ENCODE assay signal across 22 cellular contexts in genomic region chr11:128592454-128592853, GRCh38. TPM values are rescaled to one million over a fixed set of nuclear protein-coding genes. Genes with fewer than 3 reads are reported as not detected.
DNase-seq lines count a peak whose midpoint lies in the region; ATAC-seq, FAIRE-seq and TF ChIP-seq lines count a peak whose summit lies in the region.
"Had no signal": no experiment of that assay in that cellular context is flagged by ENCODE, and none has a peak within 500 bp of the region (broad histone marks: within the 10 kb centered on the region; RNA-seq: fewer than 3 reads in every experiment).

No MANE protein-coding gene starts in this region.

- H3K23me2 ChIP-seq in H1 (ENCODE audit: low read depth, low read length): no peaks in the 10 kb centered on the region; the same call in 1 of the 2 replicates

- TF ChIP-seq RAD21 in IMR-90 (IDR thresholded peaks at IDR 0.05; ENCODE audit: low read length) (no peak), H1 (IDR thresholded peaks at IDR 0.05 in 1 of 2, conservative IDR thresholded peaks at IDR 0.05 in 1 of 2; ENCODE audit: low read depth in 2 of 2, low read length in 2 of 2) (no peak)

- no peaks in the 10 kb centered on the region for H3K9me1 ChIP-seq in IMR-90 (ENCODE audit: insufficient read depth, low read length)

- no peaks in the 10 kb centered on the region for H3K79me1 ChIP-seq in IMR-90 (ENCODE audit: low read depth in 1 of 2, low read length in 2 of 2)
- no peaks in the 10 kb centered on the region for H3K79me1 ChIP-seq in H1 (ENCODE audit: low read depth, low read length)
- no peaks in the 10 kb centered on the region for H3K79me1 ChIP-seq in neuronal stem cell (ENCODE audit: low read depth, low read length)

- dilution Hi-C loops in IMR-90 (cut with HindIII; ENCODE audit: low sequenced_read_pairs, unreplicated experiment): no loop called here

- CTCF ChIA-PET in IMR-90 (lab: Yijun Ruan, JAX) (no interaction called here), H1 (lab: Charles Lee; ENCODE audit: partially characterized antibody) (interaction anchor here (0.5 to 1.8 kb wide), 8 partner anchors 10 to 316 kb away, joined by 3 to 10 read pairs (median 4); no protein-coding TSS in a partner anchor)

- no peak overlapping the region for H2AK9ac ChIP-seq in IMR-90 (replicated peaks; ENCODE audit: low read depth, low read length, poor library complexity)

- H2BK15ac ChIP-seq in IMR-90 (ENCODE audit: low read depth, low read length) (no peak overlapping the region), H1 (ENCODE audit: low read length) (no peak overlapping the region), neuronal stem cell (ENCODE audit: low read length) (no peak overlapping the region)

- H3K27ac ChIP-seq in heart right ventricle: no peak overlapping the region
- no peak overlapping the region for H3K27ac ChIP-seq in IMR-90 (ENCODE audit: insufficient read depth, low read length)
- H3K27ac ChIP-seq in H1 (ENCODE audit: low read depth, low read length): no peak overlapping the region
- H3K27ac ChIP-seq in neuronal stem cell (replicated peaks; ENCODE audit: low read length): no peak overlapping the region
- H3K27ac ChIP-seq in ovary: no peak overlapping the region
- H3K27ac ChIP-seq: GM23248, RWPE1 had no signal

- no peak for FAIRE-seq in H1 (lab: Jason Lieb, UNC)
- FAIRE-seq: G401.6, GM12892, GM18507, K562 had no signal

- H2AK5ac ChIP-seq in IMR-90 (ENCODE audit: low read depth, low read length) (0 out of 2 replicates have a peak overlapping the region, but pooled peaks have one; percentile 9), H1 (ENCODE audit: low read depth, low read length) (no peak overlapping the region), neuronal stem cell (ENCODE audit: low read depth, low read length) (no peak overlapping the region)

- H3K23ac ChIP-seq in IMR-90 (ENCODE audit: low read depth, low read length) (no peak overlapping the region), H1 (ENCODE audit: insufficient read length) (no peak overlapping the region), neuronal stem cell (ENCODE audit: low read depth, low read length, poor library complexity) (no peak overlapping the region)

- H2BK20ac ChIP-seq in IMR-90 (ENCODE audit: low read depth, low read length) (no peak overlapping the region), H1 (ENCODE audit: low read length) (no peak overlapping the region)

- POLR2A ChIA-PET in IMR-90 (lab: Charles Lee; ENCODE audit: unreplicated experiment) (no interaction called here), H1 (lab: Charles Lee; ENCODE audit: partially characterized antibody) (interaction anchor here (1.1 to 1.5 kb wide), 2 partner anchors 10 to 14 kb away, joined by 3 to 6 read pairs; no protein-coding TSS in a partner anchor)

- no TSS peak for BruUV-seq in IMR-90 (replicated peaks; lab: Mats Ljungman, UMichigan)

- H4K5ac ChIP-seq in IMR-90 (ENCODE audit: low read depth, low read length): no peak overlapping the region
- H4K5ac ChIP-seq in H1 (ENCODE audit: insufficient read length, low read depth, low read length): no peak overlapping the region

- no peaks in the 10 kb centered on the region for H4K20me1 ChIP-seq in IMR-90 (ENCODE audit: insufficient read depth, low read length)
- H4K20me1 ChIP-seq in H1 (replicated peaks in 1 of 2; ENCODE audit: control insufficient read depth in 1 of 2, insufficient read depth in 2 of 2, low read length in 2 of 2): no peaks in the 10 kb centered on the region

- H3K27me3 ChIP-seq in heart right ventricle: no peaks in the 10 kb centered on the region
- peaks cover 2% of the 10 kb centered on the region; the same call in 1 of the 2 replicates for H3K27me3 ChIP-seq in IMR-90 (ENCODE audit: control insufficient read depth, insufficient read depth, low read length)
- H3K27me3 ChIP-seq in H1 (replicated peaks in 1 of 4; ENCODE audit: control insufficient read depth in 3 of 4, extremely low read depth in 1 of 4, insufficient read depth in 3 of 4, low read length in 3 of 4): no peaks in the 10 kb centered on the region; a peak in 1 of 7 replicates
- peaks cover 0 to 20% (median 0%) of the 10 kb centered on the region in 3 experiments for H3K27me3 ChIP-seq in neuronal stem cell (ENCODE audit: control insufficient read depth in 3 of 3, insufficient read depth in 3 of 3, low read depth in 1 of 3, low read length in 3 of 3)
- H3K27me3 ChIP-seq in ovary: no peaks in the 10 kb centered on the region
- H3K27me3 ChIP-seq: MG63 had no signal

- intact Hi-C loops in heart right ventricle (cut with DNase I) (no loop called here), cardiac septum (cut with DNase I) (no loop called here), IMR-90 (cut with micrococcal nuclease) (no loop called here), posterior vena cava (cut with DNase I) (no loop called here), ovary (cut with DNase I) (no loop called here)

- H3K4ac ChIP-seq in IMR-90 (ENCODE audit: low read depth, low read length): no peak overlapping the region
- H3K4ac ChIP-seq in H1 (replicated peaks; ENCODE audit: insufficient read length, low read depth, low read length): no peak overlapping the region
- no peak overlapping the region for H3K4ac ChIP-seq in neuronal stem cell (ENCODE audit: low read length)

- TF ChIP-seq POLR2A in IMR-90 (IDR thresholded peaks at IDR 0.05; ENCODE audit: low read depth, low read length): no peak
- no peak for TF ChIP-seq POLR2A in H1 (IDR thresholded peaks at IDR 0.05; ENCODE audit: control extremely low read depth in 1 of 2, low read depth in 2 of 2, low read length in 2 of 2)
- no peak for TF ChIP-seq POLR2A in ovary (IDR thresholded peaks at IDR 0.05)

- no peaks in the 10 kb centered on the region for H3K79me2 ChIP-seq in H1 (ENCODE audit: control insufficient read depth in 1 of 2, insufficient read depth in 2 of 2, low read length in 2 of 2)

- 34 to 39% methylated on average over 7 of the region's 7 CpGs for WGBS in heart right ventricle, 2 donors
- 83% methylated on average over 2 of the region's 7 CpGs; no CpG with 5 or more reads in 1 of the 2 experiments for WGBS in IMR-90 (ENCODE audit: extremely low coverage in 2 of 2, insufficient read length in 1 of 2), 2 experiments
- 69% methylated on average over 7 of the region's 7 CpGs; no CpG with 5 or more reads in 1 of the 2 experiments for WGBS in H1 (ENCODE audit: extremely low coverage in 1 of 2, insufficient coverage in 1 of 2, insufficient read length in 1 of 2, insufficient replicate concordance in 2 of 2, low coverage in 1 of 2, low lambda C conversion rate in 2 of 2, missing lambda C conversion rate in 1 of 2), 2 experiments
- no CpG with 5 or more reads among the region's 7 CpGs for WGBS in neuronal stem cell (ENCODE audit: extremely low coverage in 2 of 2, insufficient read length in 2 of 2, insufficient replicate concordance in 1 of 2), 2 donors
- 59 to 65% (median 61%) methylated on average over 7 of the region's 7 CpGs for WGBS in ovary, 3 donors

- no peaks in the 10 kb centered on the region for H3K9me3 ChIP-seq in heart right ventricle
- no peaks in the 10 kb centered on the region for H3K9me3 ChIP-seq in IMR-90 (ENCODE audit: control insufficient read depth, insufficient read depth, low read length)
- no peaks in the 10 kb centered on the region for H3K9me3 ChIP-seq in H1 (ENCODE audit: insufficient read depth in 2 of 2, low read depth in 1 of 2, low read length in 1 of 2)
- no peaks in the 10 kb centered on the region for H3K9me3 ChIP-seq in neuronal stem cell (replicated peaks in 1 of 2; ENCODE audit: control insufficient read depth in 2 of 2, insufficient read depth in 1 of 2, low read depth in 1 of 2, low read length in 2 of 2)
- H3K9me3 ChIP-seq in ovary: no peaks in the 10 kb centered on the region
- H3K9me3 ChIP-seq: MG63 had no signal

- H2BK5ac ChIP-seq in IMR-90 (ENCODE audit: low read depth, low read length, poor library complexity, severe bottlenecking): no peak overlapping the region
- no peak overlapping the region for H2BK5ac ChIP-seq in H1 (ENCODE audit: low read depth, low read length)
- H2BK5ac ChIP-seq in neuronal stem cell (ENCODE audit: low read length): no peak overlapping the region

- H3K4me2 ChIP-seq in IMR-90 (ENCODE audit: low read depth, low read length) (no peak overlapping the region), H1 (ENCODE audit: insufficient read depth in 1 of 2, low read depth in 2 of 2, low read length in 2 of 2) (peak overlapping the region in 1 of 2 experiments; percentile 37; a peak in 1 of 4 replicates), neuronal stem cell (ENCODE audit: insufficient read depth, low read length, poor library complexity, severe bottlenecking) (no peak overlapping the region)

- DNase-seq in heart right ventricle (no peak), cardiac septum (ENCODE audit: low spot score) (no peak), IMR-90 (no peak), H1 (ENCODE audit: low read depth in 1 of 2, low spot score in 2 of 2) (no peak), neuronal stem cell (ENCODE audit: low spot score) (peak; percentile 35), posterior vena cava (ENCODE audit: low spot score) (no peak), ovary (no peak), inferior parietal cortex (ENCODE audit: extremely low spot score) (no peak)
- DNase-seq: AML-193; C1 segment of cervical spinal cord; CD8-positive, alpha-beta T cell; GM23248; HCEC 1CT; MG63; NCI-H1417; NCI-H187 treated with DMSO at 0.1 percent for 48 hours; NCI-H2107 had no signal

- H3K14ac ChIP-seq in IMR-90 (replicated peaks; ENCODE audit: low read depth, low read length) (no peak overlapping the region), H1 (ENCODE audit: insufficient read length) (no peak overlapping the region), neuronal stem cell (ENCODE audit: low read length) (no peak overlapping the region)

- H2AFZ ChIP-seq in IMR-90 (replicated peaks; ENCODE audit: low read length, poor library complexity) (no peak overlapping the region), H1 (ENCODE audit: low read length) (no peak overlapping the region), neuronal stem cell (ENCODE audit: low read length) (no peak overlapping the region)
- H2AFZ ChIP-seq: GM23248 had no signal

- TF ChIP-seq CTCF in heart right ventricle (IDR thresholded peaks at IDR 0.05) (no peak), IMR-90 (conservative IDR thresholded peaks at IDR 0.05; ENCODE audit: low read depth, low read length) (no peak), H1 (IDR thresholded peaks at IDR 0.05; ENCODE audit: control extremely low read depth in 1 of 3, insufficient read depth in 1 of 3, low read depth in 1 of 3, low read length in 3 of 3) (no peak), ovary (IDR thresholded peaks at IDR 0.05) (no peak)

- H4K91ac ChIP-seq in IMR-90 (ENCODE audit: insufficient read depth, low read depth, low read length) (no peak overlapping the region), H1 (replicated peaks; ENCODE audit: insufficient read length, low read length) (no peak overlapping the region), neuronal stem cell (ENCODE audit: low read depth, low read length, poor library complexity) (no peak overlapping the region)

- TF ChIP-seq EP300 in H1 (IDR thresholded peaks at IDR 0.05; ENCODE audit: borderline replicate concordance in 1 of 2, low read depth in 2 of 2, low read length in 2 of 2) (no peak), ovary (IDR thresholded peaks at IDR 0.05) (no peak)

- ATAC-seq in heart right ventricle: peak in 7 of 8 donors; percentile 34 to 84 (median 74)
- no peak for ATAC-seq in IMR-90 (ENCODE audit: low read depth)
- ATAC-seq: CD8-positive, alpha-beta T cell; K562 had no signal

- H3K9ac ChIP-seq in IMR-90 (ENCODE audit: low read depth, low read length) (no peak overlapping the region), H1 (replicated peaks in 1 of 4; ENCODE audit: extremely low read depth in 1 of 4, low read depth in 3 of 4, low read length in 3 of 4) (no peak overlapping the region), neuronal stem cell (ENCODE audit: low read depth, low read length, poor library complexity) (no peak overlapping the region)
- H3K9ac ChIP-seq: GM23248 had no signal

- H3K18ac ChIP-seq in IMR-90 (ENCODE audit: low read depth, low read length) (no peak overlapping the region), H1 (ENCODE audit: extremely low read depth, low read length) (no peak overlapping the region; the same call in 1 of the 2 replicates), neuronal stem cell (ENCODE audit: low read length) (no peak overlapping the region)

- H2BK120ac ChIP-seq in IMR-90 (ENCODE audit: low read depth, low read length) (no peak overlapping the region), H1 (replicated peaks; ENCODE audit: low read depth, low read length) (no peak overlapping the region), neuronal stem cell (ENCODE audit: low read depth, low read length) (no peak overlapping the region)

- H3K4me3 ChIP-seq in heart right ventricle (no peak overlapping the region), IMR-90 (ENCODE audit: insufficient read depth, low read depth, low read length) (no peak overlapping the region), H1 (ENCODE audit: extremely low read depth in 1 of 4, insufficient read depth in 2 of 4, low read depth in 3 of 4, low read length in 4 of 4) (no peak overlapping the region), neuronal stem cell (ENCODE audit: low read length in 2 of 2) (no peak overlapping the region), ovary (no peak overlapping the region)
- H3K4me3 ChIP-seq: GM23248, K562, MG63 had no signal

- H3K56ac ChIP-seq in IMR-90 (ENCODE audit: extremely low read depth, insufficient read depth, low read length) (no peak overlapping the region), H1 (replicated peaks; ENCODE audit: insufficient read length, low read depth, low read length) (no peak overlapping the region)

- H2BK12ac ChIP-seq in H1 (ENCODE audit: low read depth, low read length) (peak overlapping the region; percentile 85; the same call in 1 of the 2 replicates), neuronal stem cell (ENCODE audit: low read length) (no peak overlapping the region)

- no peaks in the 10 kb centered on the region for H3K36me3 ChIP-seq in heart right ventricle
- no peaks in the 10 kb centered on the region for H3K36me3 ChIP-seq in IMR-90 (ENCODE audit: control insufficient read depth, insufficient read depth, low read length)
- H3K36me3 ChIP-seq in H1 (ENCODE audit: control insufficient read depth in 2 of 4, insufficient read depth in 4 of 4, low read length in 3 of 4): no peaks in the 10 kb centered on the region
- H3K36me3 ChIP-seq in neuronal stem cell (replicated peaks in 1 of 2; ENCODE audit: control insufficient read depth in 2 of 2, insufficient read depth in 2 of 2, low read length in 2 of 2): no peaks in the 10 kb centered on the region
- H3K36me3 ChIP-seq in ovary: no peaks in the 10 kb centered on the region
- H3K36me3 ChIP-seq: MG63 had no signal

- peaks cover 0 to 18% (median 0%) of the 10 kb centered on the region in 9 donors for H3K4me1 ChIP-seq in heart right ventricle
- peaks cover 2% of the 10 kb centered on the region; the same call in 1 of the 2 replicates for H3K4me1 ChIP-seq in IMR-90 (ENCODE audit: control insufficient read depth, insufficient read depth, low read length)
- peaks cover 1 to 15% (median 13%) of the 10 kb centered on the region in 4 experiments; a peak in 6 of 7 replicates for H3K4me1 ChIP-seq in H1 (replicated peaks in 1 of 4; ENCODE audit: control insufficient read depth in 3 of 4, insufficient read depth in 4 of 4, low read length in 3 of 4)
- peaks cover 0 to 10% of the 10 kb centered on the region in 2 donors for H3K4me1 ChIP-seq in neuronal stem cell (ENCODE audit: control insufficient read depth in 2 of 2, insufficient read depth in 1 of 2, low read depth in 1 of 2, low read length in 2 of 2)
- H3K4me1 ChIP-seq in ovary (ENCODE audit: insufficient read depth): no peaks in the 10 kb centered on the region

- in situ Hi-C loops in IMR-90 (cut with MboI; ENCODE audit: low sequenced_read_pairs): no loop called here

- no peak overlapping the region for H4K8ac ChIP-seq in IMR-90 (ENCODE audit: low read depth in 2 of 2, low read length in 2 of 2)
- H4K8ac ChIP-seq in H1 (ENCODE audit: extremely low read depth, insufficient read depth, low read length): no peak overlapping the region
- H4K8ac ChIP-seq in neuronal stem cell (ENCODE audit: low read depth, low read length): no peak overlapping the region

RNA-seq across cellular contexts. Expression of gene ETS1, which starts 5.1 kb away (rescaled TPM):
- total RNA-seq in heart right ventricle (10 to 100 TPM; 33.1 to 93.4 (median 53.2) TPM), cardiac septum (54.2 TPM), IMR-90 (2012; rRNA removed) (56.3 and 60.3 TPM in 2 replicates), posterior vena cava (10 to 100 TPM; 61.0 to 62.5 TPM), ovary (10 to 100 TPM; 24.4 to 68.0 (median 40.4) TPM)
- polyA plus RNA-seq in heart right ventricle (10 to 100 TPM; 21.3 to 21.4 TPM), IMR-90 (2012; rRNA removed) (41.2 and 43.6 TPM in 2 replicates), H1 (2011; rRNA removed) (10.0 and 10.7 TPM in 2 replicates), ovary (10 to 100 TPM; 33.2 to 64.8 TPM)
- polyA plus RNA-seq in IMR-90 (2012; cell fraction: cytosol; rRNA removed): 19.0 and 24.4 TPM in 2 replicates
- 13.4 and 42.1 TPM in 2 replicates for polyA plus RNA-seq in IMR-90 (2012; cell fraction: nucleus; rRNA removed; ENCODE audit: low replicate concordance)
- total RNA-seq in H1 (2021; fragmentation: NEBNext Ultra II Directional; extraction: Animal tissue kit (Norgen Biotek cat#: 25700)): 33.7 and 35.3 TPM in 2 replicates
- polyA plus RNA-seq in H1 (2011; cell fraction: cytosol; rRNA removed): 10.7 TPM
- 9.4 TPM for polyA plus RNA-seq in H1 (2011; cell fraction: nucleus; rRNA removed)
- polyA plus RNA-seq in H1 (2012, experiment 1 of 2): 10.8 to 21.3 TPM (median 13.8 TPM) in 4 replicates
- polyA plus RNA-seq in H1 (2012, experiment 2 of 2): 2.2 TPM
- polyA plus RNA-seq in H1 (2013, experiment 1 of 2): 19.4 TPM
- 18.6 TPM for polyA plus RNA-seq in H1 (2013, experiment 2 of 2)
- 23.9 and 26.2 TPM in 2 replicates for polyA minus RNA-seq in H1 (2011; rRNA and poly(A)+ RNA removed)
- polyA minus RNA-seq in H1 (2011; cell fraction: cytosol; rRNA and poly(A)+ RNA removed): 8.1 TPM
- 26.0 TPM for polyA minus RNA-seq in H1 (2011; cell fraction: nucleus; rRNA and poly(A)+ RNA removed)
- 0.33 TPM for polyA plus RNA-seq in neuronal stem cell (2013, experiment 1 of 2)
- polyA plus RNA-seq in neuronal stem cell (2013, experiment 2 of 2): 0.37 TPM
